Comparison of ENCODE assay signal across 8 cellular contexts in genomic region chr1:235328271-235329138, GRCh38. TPM values are rescaled to one million over a fixed set of nuclear protein-coding genes. Genes with fewer than 3 reads are reported as not detected.
A peak's percentile ranks its signal among the peaks of the same experiment; 100 is the strongest.
DNase-seq lines count a peak whose midpoint lies in the region; ATAC-seq, FAIRE-seq and TF ChIP-seq lines count a peak whose summit lies in the region.

Gene GGPS1 (plus strand): TSS chr1:235328570. CDS start chr1:235335265, 6,695 bp downstream.

- H3K27ac Mint-ChIP-seq in activated T-cell treated with anti-CD3 and anti-CD28 coated beads, Interleukin-2, amount 50 U/mL, for 72 hours: no peak within 1 kb of the TSS

- H4K20me1 ChIP-seq in DOHH2 (ENCODE audit: control insufficient read depth, insufficient read depth, low read depth, low read length) (peaks cover 9% of the 10 kb centered on the region), GM23248 (ENCODE audit: insufficient read depth) (peaks cover 21% of the 10 kb centered on the region; the same call in 1 of the 2 replicates), Karpas-422 (ENCODE audit: insufficient read depth, low read depth, low read length) (peaks cover 22% of the 10 kb centered on the region)

- H3K36me3 ChIP-seq in DOHH2 (ENCODE audit: control insufficient read depth, low read length) (peaks cover 57% of the 10 kb centered on the region), GM23248 (ENCODE audit: low read depth) (no peaks in the 10 kb centered on the region), Karpas-422 (ENCODE audit: insufficient read depth, low read length) (peaks cover 18% of the 10 kb centered on the region; the same call in 1 of the 2 replicates), esophagus squamous epithelium (no peaks in the 10 kb centered on the region), muscle layer of duodenum (ENCODE audit: control insufficient read depth in 1 of 2, insufficient read depth in 2 of 2, low read length in 2 of 2) (peaks cover 0 to 9% of the 10 kb centered on the region in 2 donors)

- H3K27me3 ChIP-seq in DOHH2 (ENCODE audit: control insufficient read depth, low read length) (no peaks in the 10 kb centered on the region), GM23248 (replicated peaks; ENCODE audit: insufficient read depth) (no peaks in the 10 kb centered on the region), Karpas-422 (ENCODE audit: low read length) (no peaks in the 10 kb centered on the region), esophagus squamous epithelium (no peaks in the 10 kb centered on the region), muscle layer of duodenum (ENCODE audit: low read depth, low read length) (no peaks in the 10 kb centered on the region)

- H3K4me1 Mint-ChIP-seq in activated T-cell treated with anti-CD3 and anti-CD28 coated beads, Interleukin-2, amount 50 U/mL, for 72 hours (ENCODE audit: low read depth): peaks cover 29% of the 10 kb centered on the region

- H3K4me3 Mint-ChIP-seq in activated T-cell treated with anti-CD3 and anti-CD28 coated beads, Interleukin-2, amount 50 U/mL, for 72 hours: no peak within 1 kb of the TSS

- H3K27ac ChIP-seq in DOHH2 (ENCODE audit: low read depth, low read length): peak within 1 kb of the TSS; percentile 86
- peak within 1 kb of the TSS; percentile 91 for H3K27ac ChIP-seq in GM23248
- peak within 1 kb of the TSS; percentile 91 for H3K27ac ChIP-seq in Karpas-422 (ENCODE audit: low read length)
- H3K27ac ChIP-seq in esophagus squamous epithelium: peak within 1 kb of the TSS; percentile 93 to 98 (median 96)
- peak within 1 kb of the TSS; percentile 96 for H3K27ac ChIP-seq in muscle layer of duodenum (ENCODE audit: low read length)

- H3K4me2 ChIP-seq in DOHH2 (ENCODE audit: low read length): peak within 1 kb of the TSS; percentile 84
- peak within 1 kb of the TSS; percentile 95 for H3K4me2 ChIP-seq in GM23248 (ENCODE audit: unreplicated experiment)
- H3K4me2 ChIP-seq in Karpas-422 (ENCODE audit: low read depth, low read length, poor library complexity, severe bottlenecking): peak within 1 kb of the TSS; percentile 94

- WGBS in GM23248 (ENCODE audit: low coverage in 1 of 2, low lambda C conversion rate in 2 of 2, missing lambda C conversion rate in 2 of 2), 2 experiments: 1% methylated on average over 47 to 54 of the region's 54 CpGs
- 1% methylated on average over 23 to 39 of the region's 54 CpGs for WGBS in esophagus squamous epithelium, 2 donors

- H3K9ac ChIP-seq in GM23248 (peak within 1 kb of the TSS; percentile 93), Karpas-422 (ENCODE audit: low read length) (peak within 1 kb of the TSS; percentile 92)

- H3F3A ChIP-seq in DOHH2 (ENCODE audit: control insufficient read depth, insufficient read depth) (peaks cover 17% of the 10 kb centered on the region), GM23248 (ENCODE audit: insufficient read depth) (peaks cover 25% of the 10 kb centered on the region)

- H3K27me3 Mint-ChIP-seq in activated T-cell treated with anti-CD3 and anti-CD28 coated beads, Interleukin-2, amount 50 U/mL, for 72 hours (ENCODE audit: low read depth): no peaks in the 10 kb centered on the region

- FAIRE-seq in RCC 7860 (lab: Jason Lieb, UNC): peak; percentile 94

- intact Hi-C loops in esophagus squamous epithelium (cut with DNase I): loop anchor here (10.0 kb wide), 1 partner anchor 64 kb away; no protein-coding TSS in a partner anchor

- H2AFZ ChIP-seq in GM23248: peak within 1 kb of the TSS; percentile 92
- peak within 1 kb of the TSS; percentile 63; the same call in 1 of the 2 replicates for H2AFZ ChIP-seq in Karpas-422 (ENCODE audit: low read length)

- DNase-seq in GM23248: peak; percentile 100
- DNase-seq in Karpas-422: peak; percentile 100
- DNase-seq in RCC 7860 (ENCODE audit: low spot score): peak; percentile 100
- DNase-seq in activated T-cell treated with anti-CD3 and anti-CD28 coated beads, Interleukin-2, amount 50 U/mL, for 72 hours: peak; percentile 96 to 97
- peak; percentile 93 for DNase-seq in esophagus squamous epithelium (lab: John Stamatoyannopoulos, UW)
- peak; percentile 98 to 100 for DNase-seq in stimulated activated CD8-positive, alpha-beta memory T cell treated with anti-CD3 and anti-CD28 coated beads, Interleukin-7, amount 100 ng/mL, for 4 hours (ENCODE audit: low read depth in 2 of 2)

- peaks cover 8 to 14% of the 10 kb centered on the region in 2 donors for H3K36me3 Mint-ChIP-seq in activated T-cell treated with anti-CD3 and anti-CD28 coated beads, Interleukin-2, amount 50 U/mL, for 72 hours (ENCODE audit: insufficient read depth in 2 of 2)

- H3K9me3 ChIP-seq in DOHH2 (ENCODE audit: control insufficient read depth, insufficient read depth, low read length) (no peaks in the 10 kb centered on the region), GM23248 (ENCODE audit: low read depth) (no peaks in the 10 kb centered on the region), Karpas-422 (ENCODE audit: low read length) (no peaks in the 10 kb centered on the region), esophagus squamous epithelium (no peaks in the 10 kb centered on the region), muscle layer of duodenum (ENCODE audit: control insufficient read depth in 1 of 2, low read length in 2 of 2) (no peaks in the 10 kb centered on the region)

- H3K4me1 ChIP-seq in DOHH2 (ENCODE audit: control insufficient read depth, low read length): peaks cover 44% of the 10 kb centered on the region
- peaks cover 45% of the 10 kb centered on the region for H3K4me1 ChIP-seq in GM23248 (ENCODE audit: insufficient read depth)
- peaks cover 40% of the 10 kb centered on the region for H3K4me1 ChIP-seq in Karpas-422 (ENCODE audit: low read length)
- peaks cover 27 to 73% (median 48%) of the 10 kb centered on the region in 3 donors for H3K4me1 ChIP-seq in esophagus squamous epithelium
- H3K4me1 ChIP-seq in muscle layer of duodenum (ENCODE audit: control insufficient read depth in 1 of 2, insufficient read depth in 2 of 2, low read length in 2 of 2): peaks cover 18 to 55% of the 10 kb centered on the region in 2 donors

- H3K9me3 Mint-ChIP-seq in activated T-cell treated with anti-CD3 and anti-CD28 coated beads, Interleukin-2, amount 50 U/mL, for 72 hours: no peaks in the 10 kb centered on the region

- no peak for TF ChIP-seq CTCF in DOHH2 (IDR thresholded peaks at IDR 0.05; ENCODE audit: low read depth, low read length, poor library complexity, severe bottlenecking)
- TF ChIP-seq CTCF in esophagus squamous epithelium (IDR thresholded peaks at IDR 0.05): peak in 2 of 6 experiments; percentile 16 to 33

- peak within 1 kb of the TSS; percentile 90 for H3K4me3 ChIP-seq in DOHH2 (ENCODE audit: low read length)
- H3K4me3 ChIP-seq in GM23248: peak within 1 kb of the TSS; percentile 93
- H3K4me3 ChIP-seq in Karpas-422 (ENCODE audit: low read length): peak within 1 kb of the TSS; percentile 82
- peak within 1 kb of the TSS; percentile 77 to 94 (median 90) for H3K4me3 ChIP-seq in esophagus squamous epithelium
- peak within 1 kb of the TSS; percentile 91 to 99 for H3K4me3 ChIP-seq in muscle layer of duodenum (ENCODE audit: low read depth in 1 of 2, low read length in 2 of 2)

- ATAC-seq in activated T-cell treated with anti-CD3 and anti-CD28 coated beads, Interleukin-2, amount 50 U/mL, for 72 hours (replicated peaks in 1 of 2): peak; percentile 78 to 81

- peaks cover 91% of the 10 kb centered on the region for H3K79me2 ChIP-seq in DOHH2 (ENCODE audit: control insufficient read depth, low read length)
- H3K79me2 ChIP-seq in GM23248 (ENCODE audit: insufficient read depth): peaks cover 85% of the 10 kb centered on the region
- H3K79me2 ChIP-seq in Karpas-422 (ENCODE audit: low read length): peaks cover 86% of the 10 kb centered on the region

- in situ Hi-C loops in GM23248 (cut with MboI): no loop called here

- TF ChIP-seq POLR2A in esophagus squamous epithelium (IDR thresholded peaks at IDR 0.05): peak in 3 of 4 donors; percentile 24 to 90 (median 65)

- H3K9me2 ChIP-seq in DOHH2 (replicated peaks; ENCODE audit: control insufficient read depth, low read length) (no peaks in the 10 kb centered on the region), GM23248 (ENCODE audit: insufficient read depth) (no peaks in the 10 kb centered on the region), Karpas-422 (replicated peaks; ENCODE audit: insufficient read depth, low read length) (no peaks in the 10 kb centered on the region)

RNA-seq across cellular contexts. Expression of gene GGPS1, which starts in this region (rescaled TPM):
- total RNA-seq in GM23248 (2014; rRNA removed; shearing (Covaris generic)): 33.6 and 46.8 TPM in 2 replicates
- polyA plus RNA-seq in GM23248 (2016; fragmentation: Nextera tagmentation; extraction: Ambion mirVana): 59.4 and 59.9 TPM in 2 replicates
- total RNA-seq in Karpas-422 (2014; rRNA removed; shearing (Covaris generic); ENCODE audit: low replicate concordance): 13.9 and 45.3 TPM in 2 replicates
- total RNA-seq in activated T-cell treated with anti-CD3 and anti-CD28 coated beads, Interleukin-2, amount 50 U/mL, for 72 hours: 10 to 100 TPM; 57.2 to 60.4 TPM
- total RNA-seq in esophagus squamous epithelium: 10 to 100 TPM in 3 of 4 donors, 1 to 10 TPM in 1; 6.0 to 17.0 (median 14.1) TPM

Comparison
In these comparisons a context has a peak if more than half of its experiments do, and no peak if none do; other contexts are left out.
1. Peak in every context shown above with its lines: DNase-seq, ATAC-seq, H3K4me3 ChIP-seq and H3K27ac ChIP-seq.